In the genomic region with DNA sequence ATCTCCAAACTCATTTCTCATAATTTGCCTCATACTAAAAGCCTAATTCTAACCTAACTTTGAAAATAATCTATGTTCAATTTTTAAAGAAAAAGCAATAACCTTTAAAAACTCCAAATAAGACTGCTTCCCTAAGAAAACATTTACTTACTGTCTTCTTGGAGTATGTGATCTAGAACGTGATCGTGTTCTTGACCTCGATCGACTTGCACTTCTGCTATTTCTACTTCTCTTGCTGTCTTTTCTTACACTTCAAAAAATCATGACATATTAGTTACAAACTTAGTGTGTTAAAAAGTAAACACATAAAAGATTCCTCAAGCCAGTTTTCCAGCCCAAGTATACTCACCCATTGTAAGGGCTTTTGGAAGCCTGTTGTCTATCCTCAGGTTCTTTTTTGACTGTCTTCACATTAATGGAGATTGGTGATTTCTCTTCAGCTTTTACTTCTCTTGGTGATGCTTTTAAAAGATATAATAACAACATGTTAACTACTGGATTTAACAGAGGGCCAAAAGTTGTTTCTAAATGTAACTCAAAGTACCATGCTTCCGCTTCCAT, we compare ENCODE assay signal across 26 cellular contexts. TPM values are rescaled to one million over a fixed set of nuclear protein-coding genes. Genes with fewer than 3 reads are reported as not detected.
DNase-seq lines count a peak whose midpoint lies in the region; ATAC-seq, FAIRE-seq and TF ChIP-seq lines count a peak whose summit lies in the region.
"Had no signal": no experiment of that assay in that cellular context is flagged by ENCODE, and none has a peak within 500 bp of the region (broad histone marks: within the 10 kb centered on the region; RNA-seq: fewer than 3 reads in every experiment).

No MANE protein-coding gene starts in this region.

- H3K4me1 ChIP-seq in GM12878 (ENCODE audit: control insufficient read depth, insufficient read depth, low read length) (no peaks in the 10 kb centered on the region; the same call in 1 of the 2 replicates), right atrium auricular region (peaks cover 0 to 12% of the 10 kb centered on the region in 2 donors)
- H3K4me1 ChIP-seq: SJCRH30 had no signal

- H2AFZ ChIP-seq in GM12878 (ENCODE audit: control insufficient read depth, low read depth, low read length): no peak overlapping the region
- H2AFZ ChIP-seq: GM23248 had no signal

- peaks cover 36 to 38% of the 10 kb centered on the region in 2 donors for H3K4me1 Mint-ChIP-seq in natural killer cell
- H3K4me1 Mint-ChIP-seq in natural killer cell treated with Interleukin-12 subunit alpha and Interleukin-12 subunit beta and Interleukin-15 and Interleukin-18, amount 100 ng/mL, for 72 hours (ENCODE audit: low read depth in 2 of 2): peaks cover 29 to 46% of the 10 kb centered on the region in 2 donors
- peaks cover 34 to 50% (median 44%) of the 10 kb centered on the region in 3 donors for H3K4me1 Mint-ChIP-seq in T-cell
- H3K4me1 Mint-ChIP-seq in stimulated activated memory B cell treated with anti-CD40 and anti-IgM and Interleukin-4, amounts not matched to agents 10 μg/mL and 1 μg/mL and 100 μg/mL, for 72 hours: peaks cover 19% of the 10 kb centered on the region

- H3K9me3 ChIP-seq in GM12878 (replicated peaks; ENCODE audit: control insufficient read depth, insufficient read depth, low read length) (no peaks in the 10 kb centered on the region), right atrium auricular region (no peaks in the 10 kb centered on the region)
- H3K9me3 ChIP-seq: sigmoid colon, SJCRH30 had no signal

- WGBS in GM12878 (ENCODE audit: insufficient coverage, insufficient replicate concordance, low lambda C conversion rate, missing lambda C conversion rate): 61% methylated on average over 5 of the region's 5 CpGs

- peaks cover 7 to 36% of the 10 kb centered on the region in 2 experiments for H3K36me3 ChIP-seq in GM12878 (ENCODE audit: control insufficient read depth in 2 of 2, insufficient read depth in 2 of 2, low read length in 1 of 2)
- peaks cover 97% of the 10 kb centered on the region for H3K36me3 ChIP-seq in right atrium auricular region

- no TSS peak for BruUV-seq in GM12878 (replicated peaks; lab: Mats Ljungman, UMichigan)

- CTCF ChIA-PET in T-cell (lab: Charles Lee) (interaction anchor here (0.8 to 1.9 kb wide), 3 partner anchors 10 to 30 kb away, joined by 3 to 5 read pairs (median 3); no protein-coding TSS in a partner anchor), GM12878 (lab: Yijun Ruan, JAX) (interaction anchor here (0.8 to 4.0 kb wide), 5 partner anchors 12 to 527 kb away, joined by 3 to 46 read pairs (median 4); no protein-coding TSS in a partner anchor)

- H3K36me3 Mint-ChIP-seq in natural killer cell (peaks cover 84% of the 10 kb centered on the region), T-cell (peaks cover 63% of the 10 kb centered on the region)
- H3K36me3 Mint-ChIP-seq in natural killer cell treated with Interleukin-12 subunit alpha and Interleukin-12 subunit beta and Interleukin-15 and Interleukin-18, amount 100 ng/mL, for 72 hours: peaks cover 74% of the 10 kb centered on the region
- peaks cover 68% of the 10 kb centered on the region for H3K36me3 Mint-ChIP-seq in stimulated activated memory B cell treated with anti-CD40 and anti-IgM and Interleukin-4, amounts not matched to agents 10 μg/mL and 1 μg/mL and 100 μg/mL, for 72 hours

- in situ Hi-C loops in GM12878 (cut with MboI): loop anchor here (25.0 kb wide), 1 partner anchor 987 kb away; no protein-coding TSS in a partner anchor

- TF ChIP-seq CTCF in natural killer cell (IDR thresholded peaks at IDR 0.05) (no peak), GM12878 (IDR thresholded peaks at IDR 0.05 in 2 of 3, conservative IDR thresholded peaks at IDR 0.05 in 1 of 3; ENCODE audit: control insufficient read depth in 2 of 3, extremely low read depth in 1 of 3, insufficient read depth in 1 of 3, low read depth in 3 of 3, low read length in 3 of 3) (no peak), right atrium auricular region (IDR thresholded peaks at IDR 0.05) (no peak)

- no peaks in the 10 kb centered on the region for H3K27me3 Mint-ChIP-seq in natural killer cell (ENCODE audit: low read depth in 2 of 2)
- no peaks in the 10 kb centered on the region for H3K27me3 Mint-ChIP-seq in natural killer cell treated with Interleukin-12 subunit alpha and Interleukin-12 subunit beta and Interleukin-15 and Interleukin-18, amount 100 ng/mL, for 72 hours
- no peaks in the 10 kb centered on the region for H3K27me3 Mint-ChIP-seq in T-cell
- H3K27me3 Mint-ChIP-seq in stimulated activated memory B cell treated with anti-CD40 and anti-IgM and Interleukin-4, amounts not matched to agents 10 μg/mL and 1 μg/mL and 100 μg/mL, for 72 hours: no peaks in the 10 kb centered on the region

- intact Hi-C loops in natural killer cell (cut with micrococcal nuclease) (no loop called here), GM12878 (cut with micrococcal nuclease; ENCODE audit: unreplicated experiment) (no loop called here)

- ATAC-seq in natural killer cell (no peak), T-cell (replicated peaks in 1 of 4) (no peak), GM12878 (peak; percentile 3; the same call in 1 of the 3 replicates), GM18861 (IDR thresholded peaks at IDR 0.05; ENCODE audit: unreplicated experiment) (no peak), HG03469 (IDR thresholded peaks at IDR 0.05; ENCODE audit: unreplicated experiment) (no peak)
- ATAC-seq in natural killer cell treated with Interleukin-12 subunit alpha and Interleukin-12 subunit beta and Interleukin-15 and Interleukin-18, amount 100 ng/mL, for 72 hours: no peak
- ATAC-seq in stimulated activated memory B cell treated with anti-CD40 and anti-IgM and Interleukin-4, amounts not matched to agents 10 μg/mL and 1 μg/mL and 100 μg/mL, for 72 hours: no peak
- ATAC-seq: Panc1 had no signal

- peaks cover 26% of the 10 kb centered on the region for H3K79me2 ChIP-seq in GM12878 (ENCODE audit: control insufficient read depth, insufficient read depth, low read length)

- no peak overlapping the region for H3K9ac ChIP-seq in GM12878 (ENCODE audit: control insufficient read depth, insufficient read depth, low read length)
- H3K9ac ChIP-seq: GM23248 had no signal

- TF ChIP-seq POLR2A in GM12878 (IDR thresholded peaks at IDR 0.05; ENCODE audit: low read depth, low read length): no peak

- H3K27ac Mint-ChIP-seq in natural killer cell: peak overlapping the region in 1 of 2 donors; percentile 82
- H3K27ac Mint-ChIP-seq in natural killer cell treated with Interleukin-12 subunit alpha and Interleukin-12 subunit beta and Interleukin-15 and Interleukin-18, amount 100 ng/mL, for 72 hours: peak overlapping the region in 1 of 2 donors; percentile 62
- peak overlapping the region; percentile 25 to 39 for H3K27ac Mint-ChIP-seq in T-cell
- H3K27ac Mint-ChIP-seq in stimulated activated memory B cell treated with anti-CD40 and anti-IgM and Interleukin-4, amounts not matched to agents 10 μg/mL and 1 μg/mL and 100 μg/mL, for 72 hours: peak overlapping the region; percentile 65

- H3K9me3 Mint-ChIP-seq in natural killer cell: no peaks in the 10 kb centered on the region
- no peaks in the 10 kb centered on the region for H3K9me3 Mint-ChIP-seq in natural killer cell treated with Interleukin-12 subunit alpha and Interleukin-12 subunit beta and Interleukin-15 and Interleukin-18, amount 100 ng/mL, for 72 hours
- no peaks in the 10 kb centered on the region for H3K9me3 Mint-ChIP-seq in T-cell
- H3K9me3 Mint-ChIP-seq in stimulated activated memory B cell treated with anti-CD40 and anti-IgM and Interleukin-4, amounts not matched to agents 10 μg/mL and 1 μg/mL and 100 μg/mL, for 72 hours: no peaks in the 10 kb centered on the region

- POLR2A ChIA-PET in T-cell (lab: Charles Lee): interaction anchor here (0.7 to 4.3 kb wide), 8 partner anchors 7 to 997 kb away, joined by 3 to 26 read pairs (median 7); a partner anchor contains a TSS
- POLR2A ChIA-PET in GM12878 (lab: Charles Lee): no interaction called here

- peak overlapping the region; percentile 35 for H3K4me3 Mint-ChIP-seq in natural killer cell
- H3K4me3 Mint-ChIP-seq in natural killer cell treated with Interleukin-12 subunit alpha and Interleukin-12 subunit beta and Interleukin-15 and Interleukin-18, amount 100 ng/mL, for 72 hours: no peak overlapping the region
- H3K4me3 Mint-ChIP-seq in T-cell: no peak overlapping the region
- no peak overlapping the region for H3K4me3 Mint-ChIP-seq in stimulated activated memory B cell treated with anti-CD40 and anti-IgM and Interleukin-4, amounts not matched to agents 10 μg/mL and 1 μg/mL and 100 μg/mL, for 72 hours

- SMC1A ChIA-PET in GM12878 (lab: Charles Lee; ENCODE audit: uncharacterized antibody, unreplicated experiment): interaction anchor here (1.2 to 2.2 kb wide), 5 partner anchors 12 to 89 kb away, joined by 3 to 8 read pairs (median 4); no protein-coding TSS in a partner anchor

- RAD21 ChIA-PET in GM12878 (lab: Charles Lee; ENCODE audit: unreplicated experiment): interaction anchor here (0.9 to 1.0 kb wide), 2 partner anchors 61 to 84 kb away, joined by 3 read pairs; no protein-coding TSS in a partner anchor

- no peak overlapping the region for H3K4me2 ChIP-seq in GM12878 (ENCODE audit: control insufficient read depth, insufficient read depth)

- H4K20me1 ChIP-seq in GM12878 (ENCODE audit: control insufficient read depth, insufficient read depth): peaks cover 5% of the 10 kb centered on the region

- no peak for TF ChIP-seq RAD21 in GM12878 (IDR thresholded peaks at IDR 0.05; ENCODE audit: insufficient read depth, low read depth, low read length)

- no peak for TF ChIP-seq EP300 in GM12878 (IDR thresholded peaks at IDR 0.05; ENCODE audit: borderline replicate concordance in 1 of 2, control insufficient read depth in 1 of 2, low read depth in 2 of 2, low read length in 2 of 2)

- no peak for DNase-seq in natural killer cell
- DNase-seq in natural killer cell treated with Interleukin-12 subunit alpha and Interleukin-12 subunit beta and Interleukin-15 and Interleukin-18, amount 100 ng/mL, for 72 hours (ENCODE audit: low spot score): no peak
- no peak for DNase-seq in T-cell
- DNase-seq in GM12878 (ENCODE audit: low read depth, low spot score): no peak
- no peak for DNase-seq in right atrium auricular region (ENCODE audit: low spot score)
- DNase-seq: activated CD4-positive, alpha-beta T cell treated with anti-CD3 and anti-CD28 coated beads for 48 hours; activated naive CD4-positive, alpha-beta T cell treated with anti-CD3 and anti-CD28 coated beads, Interleukin-2, amount 50 U/mL, for 16 hours; caudate nucleus; DMS153; dorsolateral prefrontal cortex; GM23248; NCI-H1694; NCI-H510A; NK-92 treated with Interleukin-12 subunit alpha and Interleukin-12 subunit beta, amount 100 ng/mL, for 24 hours; sigmoid colon; SJCRH30; stimulated activated CD4-positive, alpha-beta T cell treated with anti-CD3 and anti-CD28 coated beads, Interleukin-15, amount 100 ng/mL, for 24 hours; trophoblast cell had no signal

- H3K4me3 ChIP-seq in GM12878 (no peak overlapping the region), right atrium auricular region (no peak overlapping the region)
- H3K4me3 ChIP-seq: dorsolateral prefrontal cortex, GM23248, sigmoid colon, SJCRH30 had no signal

- no peak overlapping the region; the same call in 1 of the 2 replicates for H3K27ac ChIP-seq in GM12878 (ENCODE audit: control insufficient read depth, insufficient read depth)
- no peak overlapping the region for H3K27ac ChIP-seq in right atrium auricular region
- H3K27ac ChIP-seq: C4-2B, dorsolateral prefrontal cortex, GM23248, sigmoid colon, SJCRH30 had no signal

- H3K27me3 ChIP-seq in GM12878 (replicated peaks in 1 of 2; ENCODE audit: control insufficient read depth in 2 of 2, insufficient read depth in 2 of 2, low read length in 1 of 2) (no peaks in the 10 kb centered on the region), right atrium auricular region (no peaks in the 10 kb centered on the region)
- H3K27me3 ChIP-seq: dorsolateral prefrontal cortex, sigmoid colon, SJCRH30 had no signal

- no peak for FAIRE-seq in GM12878 (lab: Jason Lieb, UNC)
- FAIRE-seq: astrocyte, HTR-8/SVneo, keratinocyte had no signal

RNA-seq across cellular contexts. Expression of a gene that starts 10.7 kb away (rescaled TPM):
- total RNA-seq in natural killer cell: 1,000 to 10,000 TPM; 1,104 to 1,331 (median 1,220) TPM
- 100 to 1,000 TPM; 303 to 324 TPM for total RNA-seq in natural killer cell treated with Interleukin-12 subunit alpha and Interleukin-12 subunit beta and Interleukin-15 and Interleukin-18, amount 100 ng/mL, for 72 hours
- 1,000 to 10,000 TPM in 2 of 5 donors, 100 to 1,000 TPM in 3; 271 to 1,140 (median 276) TPM for total RNA-seq in T-cell
- 786 and 840 TPM in 2 replicates for total RNA-seq in GM12878 (2013; cell fraction: nucleolus; rRNA removed)
- 173 and 180 TPM in 2 replicates for total RNA-seq in GM12878 (2014; rRNA removed)
- total RNA-seq in GM12878 (2014; rRNA removed; fragmentation: Illumina TruSeq; extraction: Trizol): 125 and 134 TPM in 2 replicates
- 105 and 107 TPM in 2 replicates for total RNA-seq in GM12878 (2021)
- 92.3 TPM for polyA plus RNA-seq in GM12878 (2011; ENCODE audit: low read depth)
- polyA plus RNA-seq in GM12878 (2011; rRNA removed): 174 and 236 TPM in 2 replicates
- 54.9 and 72.4 TPM in 2 replicates for polyA plus RNA-seq in GM12878 (2011; cell fraction: cytosol; rRNA removed)
- 732 and 1,003 TPM in 2 replicates for polyA plus RNA-seq in GM12878 (2011; cell fraction: nucleus; rRNA removed)
- 101 and 129 TPM in 2 replicates for polyA plus RNA-seq in GM12878 (2012)
- polyA plus RNA-seq in GM12878 (2014; fragmentation: Illumina TruSeq; extraction: Trizol): 119 and 153 TPM in 2 replicates
- 10 to 100 TPM; 22.2 to 39.8 TPM for polyA plus RNA-seq in GM12878 (2014; fragmentation: Nextera tagmentation; extraction: Ambion mirVana)
- 127 and 135 TPM in 2 replicates for polyA plus RNA-seq in GM12878 (2014; rRNA removed)
- 100 to 1,000 TPM in 1 of 2 experiments, 10 to 100 TPM in 1; 85.1 to 111 TPM for polyA plus RNA-seq in GM12878 (2016; fragmentation: Nextera tagmentation; extraction: Ambion mirVana)
- 159 and 190 TPM in 2 replicates for polyA minus RNA-seq in GM12878 (2011; rRNA and poly(A)+ RNA removed)
- 50.1 and 54.2 TPM in 2 replicates for polyA minus RNA-seq in GM12878 (2011; cell fraction: cytosol; rRNA and poly(A)+ RNA removed)
- 1,045 and 1,316 TPM in 2 replicates for polyA minus RNA-seq in GM12878 (2011; cell fraction: nucleus; rRNA and poly(A)+ RNA removed)
- total RNA-seq in right atrium auricular region: 10 to 100 TPM; 43.8 to 44.3 TPM
